In genomic region chr15:45393851-45394250, GRCh38 we compare ENCODE assay signal across 1 cellular context.
TF ChIP-seq lines count a peak whose summit lies in the region.

No MANE protein-coding gene starts in this region.

TF ChIP-seq in HCT116, 20 proteins besides CTCF, POLR2A, EP300 and RAD21:
- TF ChIP-seq, protein P1, sequence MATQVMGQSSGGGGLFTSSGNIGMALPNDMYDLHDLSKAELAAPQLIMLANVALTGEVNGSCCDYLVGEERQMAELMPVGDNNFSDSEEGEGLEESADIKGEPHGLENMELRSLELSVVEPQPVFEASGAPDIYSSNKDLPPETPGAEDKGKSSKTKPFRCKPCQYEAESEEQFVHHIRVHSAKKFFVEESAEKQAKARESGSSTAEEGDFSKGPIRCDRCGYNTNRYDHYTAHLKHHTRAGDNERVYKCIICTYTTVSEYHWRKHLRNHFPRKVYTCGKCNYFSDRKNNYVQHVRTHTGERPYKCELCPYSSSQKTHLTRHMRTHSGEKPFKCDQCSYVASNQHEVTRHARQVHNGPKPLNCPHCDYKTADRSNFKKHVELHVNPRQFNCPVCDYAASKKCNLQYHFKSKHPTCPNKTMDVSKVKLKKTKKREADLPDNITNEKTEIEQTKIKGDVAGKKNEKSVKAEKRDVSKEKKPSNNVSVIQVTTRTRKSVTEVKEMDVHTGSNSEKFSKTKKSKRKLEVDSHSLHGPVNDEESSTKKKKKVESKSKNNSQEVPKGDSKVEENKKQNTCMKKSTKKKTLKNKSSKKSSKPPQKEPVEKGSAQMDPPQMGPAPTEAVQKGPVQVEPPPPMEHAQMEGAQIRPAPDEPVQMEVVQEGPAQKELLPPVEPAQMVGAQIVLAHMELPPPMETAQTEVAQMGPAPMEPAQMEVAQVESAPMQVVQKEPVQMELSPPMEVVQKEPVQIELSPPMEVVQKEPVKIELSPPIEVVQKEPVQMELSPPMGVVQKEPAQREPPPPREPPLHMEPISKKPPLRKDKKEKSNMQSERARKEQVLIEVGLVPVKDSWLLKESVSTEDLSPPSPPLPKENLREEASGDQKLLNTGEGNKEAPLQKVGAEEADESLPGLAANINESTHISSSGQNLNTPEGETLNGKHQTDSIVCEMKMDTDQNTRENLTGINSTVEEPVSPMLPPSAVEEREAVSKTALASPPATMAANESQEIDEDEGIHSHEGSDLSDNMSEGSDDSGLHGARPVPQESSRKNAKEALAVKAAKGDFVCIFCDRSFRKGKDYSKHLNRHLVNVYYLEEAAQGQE (IDR thresholded peaks at IDR 0.05; ENCODE audit: low read depth) = no peak
- 0 out of 2 replicates have a peak, but pooled peaks have one; percentile 22 for TF ChIP-seq CEBPB (IDR thresholded peaks at IDR 0.05; ENCODE audit: low read depth)
